In the genomic region with DNA sequence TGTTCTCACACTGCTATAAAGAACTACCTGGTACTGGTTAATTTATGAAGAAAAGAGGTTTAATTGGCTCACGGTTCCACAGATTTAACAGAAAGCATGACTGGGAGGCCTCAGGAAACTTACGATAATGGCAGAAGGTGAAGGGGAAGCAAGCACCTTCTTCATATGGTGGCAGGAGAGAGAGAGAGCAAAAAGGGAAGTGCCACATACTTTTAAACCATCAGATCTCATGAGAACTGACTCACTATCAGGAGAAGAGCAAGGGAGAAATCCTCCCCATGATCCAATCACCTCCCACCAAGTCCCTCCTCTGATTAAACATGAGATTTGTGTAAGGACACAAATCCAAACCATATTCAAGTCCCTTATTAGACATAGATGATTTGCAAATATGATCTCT, we compare ENCODE assay signal across 27 cellular contexts. TPM values are rescaled to one million over a fixed set of nuclear protein-coding genes. Genes with fewer than 3 reads are reported as not detected.
DNase-seq lines count a peak whose midpoint lies in the region; ATAC-seq, FAIRE-seq and TF ChIP-seq lines count a peak whose summit lies in the region.
"Had no signal": no experiment of that assay in that cellular context is flagged by ENCODE, and none has a peak within 500 bp of the region (broad histone marks: within the 10 kb centered on the region; RNA-seq: fewer than 3 reads in every experiment).

No MANE protein-coding gene starts in this region.

- H2AFZ ChIP-seq in K562 (ENCODE audit: low read depth, low read length), result no peak overlapping the region
- H2AFZ ChIP-seq: PC-9 had no signal

- H3K79me2 ChIP-seq in K562 (ENCODE audit: control insufficient read depth, insufficient read depth, low read length), result no peaks in the 10 kb centered on the region

- no peaks in the 10 kb centered on the region for H3K27me3 Mint-ChIP-seq in T-helper 2 cell treated with Interferon-gamma antibody and Interleukin-4, amounts not matched to agents 5 μg/mL and 100 μg/mL, for 36 hours (ENCODE audit: low read depth)

- BruUV-seq in K562 (replicated peaks; lab: Mats Ljungman, UMichigan), result no TSS peak

- intact Hi-C loops in K562 (cut with micrococcal nuclease), result no loop called here

- DNase-seq in NOMO-1 treated with DMSO at 0.1 percent for 48 hours (lab: John Stamatoyannopoulos, UW; ENCODE audit: unreplicated experiment) (peak; percentile 24), NOMO-1 treated with dmso at 0.1 percent for 144 hours (lab: John Stamatoyannopoulos, UW; ENCODE audit: unreplicated experiment) (no peak), MV-4-11 (lab: John Stamatoyannopoulos, UW) (peak; percentile 45), K562 (ENCODE audit: extremely low read depth in 1 of 4, low spot score in 3 of 4) (no peak), NCI-H526 treated with DMSO at 0.1 percent for 48 hours (lab: John Stamatoyannopoulos, UW) (no peak)
- no peak for DNase-seq in T-helper 2 cell treated with Interferon-gamma antibody and Interleukin-4, amounts not matched to agents 5 μg/mL and 100 μg/mL, for 36 hours (ENCODE audit: low spot score)
- no peak for DNase-seq in central memory CD4-positive, alpha-beta T cell
- DNase-seq: ACHN; CD8-positive, alpha-beta T cell; DND-41; GOT3; NCI-H1694; NCI-H2081; NCI-H2171; NCI-H345; NCI-H524; PC-9; RPMI8226; SHP77 treated with DMSO at 0.1 percent for 48 hours; SW 1271 had no signal

- in situ Hi-C loops in K562 (cut with MboI), result no loop called here

- CTCF ChIA-PET in K562 (lab: Yijun Ruan, JAX; ENCODE audit: low intra/inter-chr PET ratio), result no interaction called here

- 19% methylated on average over 2 of the region's 2 CpGs for WGBS in K562 (ENCODE audit: insufficient coverage, low coverage, missing lambda C conversion rate)

- FAIRE-seq in K562 (lab: Jason Lieb, UNC), result no peak

- no peak overlapping the region for H3K27ac Mint-ChIP-seq in T-helper 2 cell treated with Interferon-gamma antibody and Interleukin-4, amounts not matched to agents 5 μg/mL and 100 μg/mL, for 36 hours
- H3K27ac Mint-ChIP-seq: CD8-positive, alpha-beta T cell; IgD-negative memory B cell had no signal

- peaks cover 7% of the 10 kb centered on the region for H3K4me1 Mint-ChIP-seq in T-helper 2 cell treated with Interferon-gamma antibody and Interleukin-4, amounts not matched to agents 5 μg/mL and 100 μg/mL, for 36 hours (ENCODE audit: low read depth)

- no peaks in the 10 kb centered on the region for H3K9me3 ChIP-seq in K562 (replicated peaks; ENCODE audit: control insufficient read depth, insufficient read depth, low read depth, low read length)
- H3K9me3 ChIP-seq: MG63 had no signal

- no peak for TF ChIP-seq EP300 in K562 (IDR thresholded peaks at IDR 0.05; ENCODE audit: low read length)

- TF ChIP-seq POLR2A in K562 (conservative IDR thresholded peaks at IDR 0.05), result no peak

- H3K27me3 ChIP-seq in K562 (ENCODE audit: control insufficient read depth in 2 of 2, insufficient read depth in 2 of 2, low read length in 2 of 2), result no peaks in the 10 kb centered on the region
- H3K27me3 ChIP-seq: MG63 had no signal

- H3K9ac ChIP-seq in K562 (ENCODE audit: insufficient read depth in 1 of 2, low read depth in 2 of 2, low read length in 2 of 2), result no peak overlapping the region
- H3K9ac ChIP-seq: BLaER1 treated with 17β-estradiol and CSF1 and Interleukin-3, amounts not matched to agents 10 nM and 100 nM had no signal

- H3K4me1 ChIP-seq in K562 (replicated peaks in 1 of 2; ENCODE audit: control insufficient read depth in 2 of 2, insufficient read depth in 2 of 2, low read length in 2 of 2), result 0 out of 5 replicates have a peak, but pooled peaks cover 0 to 3% of the 10 kb centered on the region in 2 experiments
- H3K4me1 ChIP-seq: BLaER1 treated with 17β-estradiol and CSF1 and Interleukin-3, amounts not matched to agents 10 nM and 100 nM had no signal

- no peaks in the 10 kb centered on the region for H3K9me3 Mint-ChIP-seq in T-helper 2 cell treated with Interferon-gamma antibody and Interleukin-4, amounts not matched to agents 5 μg/mL and 100 μg/mL, for 36 hours
- H3K9me3 Mint-ChIP-seq: CD8-positive, alpha-beta T cell; IgD-negative memory B cell had no signal

- no peak overlapping the region for H3K4me3 ChIP-seq in K562
- H3K4me3 ChIP-seq: BLaER1 treated with 17β-estradiol and CSF1 and Interleukin-3, amounts not matched to agents 10 nM and 100 nM; MG63; PC-9; SK-N-MC had no signal

- no peaks in the 10 kb centered on the region for H3K9me1 ChIP-seq in K562 (ENCODE audit: control insufficient read depth, insufficient read depth, low read length)

- H3K4me3 Mint-ChIP-seq in T-helper 2 cell treated with Interferon-gamma antibody and Interleukin-4, amounts not matched to agents 5 μg/mL and 100 μg/mL, for 36 hours, result no peak overlapping the region
- H3K4me3 Mint-ChIP-seq: CD8-positive, alpha-beta T cell; IgD-negative memory B cell had no signal

- ATAC-seq in K562, result no peak
- no peak for ATAC-seq in HG02763 (IDR thresholded peaks at IDR 0.05; ENCODE audit: unreplicated experiment)
- ATAC-seq: CD8-positive, alpha-beta T cell; HCT116 had no signal

- no peak overlapping the region for H3K4me2 ChIP-seq in K562 (ENCODE audit: insufficient read depth, low read length)
- H3K4me2 ChIP-seq: BLaER1 treated with 17β-estradiol and CSF1 and Interleukin-3, amounts not matched to agents 10 nM and 100 nM; PC-9 had no signal

- no peaks in the 10 kb centered on the region for H3K36me3 Mint-ChIP-seq in T-helper 2 cell treated with Interferon-gamma antibody and Interleukin-4, amounts not matched to agents 5 μg/mL and 100 μg/mL, for 36 hours (ENCODE audit: low read depth)
- H3K36me3 Mint-ChIP-seq: CD8-positive, alpha-beta T cell had no signal

- POLR2A ChIA-PET in K562 (lab: Yijun Ruan, JAX), result no interaction called here

- no peak for TF ChIP-seq CTCF in K562 (IDR thresholded peaks at IDR 0.05 in 2 of 3, conservative IDR thresholded peaks at IDR 0.05 in 1 of 3; ENCODE audit: insufficient read depth in 2 of 3, low read depth in 1 of 3, low read length in 3 of 3)

- TF ChIP-seq RAD21 in K562 (CRISPR knock-in tag; conservative IDR thresholded peaks at IDR 0.05 in 1 of 2, IDR thresholded peaks at IDR 0.05 in 1 of 2), result no peak

- H4K20me1 ChIP-seq in K562 (replicated peaks; ENCODE audit: control insufficient read depth, insufficient read depth, low read length), result no peaks in the 10 kb centered on the region
- H4K20me1 ChIP-seq: BLaER1 treated with 17β-estradiol and CSF1 and Interleukin-3, amounts not matched to agents 10 nM and 100 nM had no signal

- H3K36me3 ChIP-seq in K562 (ENCODE audit: control insufficient read depth, insufficient read depth, low read length), result no peaks in the 10 kb centered on the region
- H3K36me3 ChIP-seq: BLaER1 treated with 17β-estradiol and CSF1 and Interleukin-3, amounts not matched to agents 10 nM and 100 nM; MG63 had no signal

- no peak overlapping the region for H3K27ac ChIP-seq in K562 (ENCODE audit: extremely low read depth, low read depth, low read length)
- H3K27ac ChIP-seq: 22Rv1; BLaER1 treated with 17β-estradiol and CSF1 and Interleukin-3, amounts not matched to agents 10 nM and 100 nM; PC-9; SK-N-MC had no signal

TF ChIP-seq in K562, 482 proteins besides CTCF, POLR2A, EP300 and RAD21:
- TF ChIP-seq SPI1 (IDR thresholded peaks at IDR 0.05; ENCODE audit: borderline replicate concordance, low read depth, low read length) (peak; percentile 80; the same call in 1 of the 2 replicates), FOXJ2 (tag; IDR thresholded peaks at IDR 0.05) (no peak), ZNF354B (CRISPR knock-in tag; IDR thresholded peaks at IDR 0.05) (no peak), CTBP1 (IDR thresholded peaks at IDR 0.05; ENCODE audit: borderline replicate concordance) (peak; percentile 46; the same call in 1 of the 2 replicates)

RNA-seq across cellular contexts. Expression of a gene that starts 12.3 kb away (rescaled TPM):
- total RNA-seq in K562 (2011; cell fraction: chromatin; rRNA removed; ENCODE audit: low replicate concordance), result 10.3 and 21.0 TPM in 2 replicates
- total RNA-seq in K562 (2011; cell fraction: nucleolus; rRNA removed), result 6.7 and 7.4 TPM in 2 replicates
- total RNA-seq in K562 (2011; cell fraction: nucleoplasm; rRNA removed), result 11.7 and 26.1 TPM in 2 replicates
- 7.8 and 7.9 TPM in 2 replicates for total RNA-seq in K562 (2014; rRNA removed)
- total RNA-seq in K562 (2014; rRNA removed; fragmentation: Illumina TruSeq; extraction: Trizol), result 25.9 and 28.7 TPM in 2 replicates
- 23.4 and 26.4 TPM in 2 replicates for total RNA-seq in K562 (2015; rRNA removed; fragmentation: Illumina TruSeq; extraction: Trizol)
- total RNA-seq in K562 (2021), result 28.1 and 28.6 TPM in 2 replicates
- polyA plus RNA-seq in K562 (2011; rRNA removed), result 20.2 and 24.1 TPM in 2 replicates
- 9.5 and 9.6 TPM in 2 replicates for polyA plus RNA-seq in K562 (2011; cell fraction: cytosol; rRNA removed)
- polyA plus RNA-seq in K562 (2011; cell fraction: nucleus; rRNA removed), result 25.2 and 31.4 TPM in 2 replicates
- polyA plus RNA-seq in K562 (2012), result 18.9 and 24.7 TPM in 2 replicates
- 18.6 and 20.8 TPM in 2 replicates for polyA plus RNA-seq in K562 (2014; fragmentation: Illumina TruSeq; extraction: Trizol)
- 10 to 100 TPM; 13.0 to 16.6 TPM for polyA plus RNA-seq in K562 (2014; fragmentation: Nextera tagmentation; extraction: Ambion mirVana)
- 13.9 and 14.9 TPM in 2 replicates for polyA plus RNA-seq in K562 (2014; rRNA removed)
- polyA minus RNA-seq in K562 (2011; rRNA and poly(A)+ RNA removed), result 32.7 TPM in 2 replicates
- polyA minus RNA-seq in K562 (2011; cell fraction: cytosol; rRNA and poly(A)+ RNA removed), result 14.2 and 15.3 TPM in 2 replicates
- 8.6 and 18.0 TPM in 2 replicates for polyA minus RNA-seq in K562 (2011; cell fraction: nucleus; rRNA and poly(A)+ RNA removed)

Comparison
In these comparisons a context has a peak if more than half of its experiments do, and no peak if none do; other contexts are left out.
1. DNase-seq: peak in NOMO-1 treated with DMSO at 0.1 percent for 48 hours (single experiment) and MV-4-11 (single experiment); none in NOMO-1 treated with dmso at 0.1 percent for 144 hours (single experiment), K562 (0 of 4), T-helper 2 cell treated with Interferon-gamma antibody and Interleukin-4, amounts not matched to agents 5 μg/mL and 100 μg/mL, for 36 hours (single experiment), NCI-H526 treated with DMSO at 0.1 percent for 48 hours (single experiment) and central memory CD4-positive, alpha-beta T cell (single experiment).